In genomic region chrX:76407795-76408194, GRCh38 we compare ENCODE assay signal across 28 cellular contexts.
"Had no signal": no experiment of that assay in that cellular context is flagged by ENCODE, and none has a peak within 500 bp of the region (broad histone marks: within the 10 kb centered on the region; RNA-seq: fewer than 3 reads in every experiment).

No MANE protein-coding gene starts in this region.

- H3K9me3 Mint-ChIP-seq: naive thymus-derived CD4-positive, alpha-beta T cell; natural killer cell; stimulated activated memory B cell treated with anti-CD40 and anti-IgM and Interleukin-4, amounts not matched to agents 10 μg/mL and 1 μg/mL and 100 μg/mL, for 72 hours; stimulated activated naive CD8-positive, alpha-beta T cell treated with anti-CD3 and anti-CD28 coated beads, Interleukin-15, Interleukin-2, amounts not matched to agents 100 ng/mL and 50 ng/mL, for 24 hours had no signal

- DNase-seq: naive thymus-derived CD4-positive, alpha-beta T cell; natural killer cell; occipital lobe; ovary; posterior cingulate gyrus; psoas muscle; right cardiac atrium; right lobe of liver; sigmoid colon; small intestine; stimulated activated CD4-positive, alpha-beta T cell treated with anti-CD3 and anti-CD28 coated beads, Interleukin-15, amount 100 ng/mL, for 24 hours; stimulated activated CD4-positive, alpha-beta T cell treated with anti-CD3 and anti-CD28 coated beads, Interleukin-2, amount 100 ng/mL, for 24 hours; stimulated activated CD4-positive, alpha-beta T cell treated with anti-CD3 and anti-CD28 coated beads, Interleukin-2, amount 100 ng/mL, for 48 hours; stimulated activated CD4-positive, alpha-beta T cell treated with anti-CD3 and anti-CD28 coated beads, Interleukin-4, amount 100 ng/mL, for 24 hours; stimulated activated naive CD4-positive, alpha-beta T cell; thyroid gland; trophoblast cell; upper lobe of left lung had no signal

- H3K4me3 ChIP-seq: neural progenitor cell, ovary, psoas muscle, right lobe of liver, sigmoid colon, thoracic aorta, thyroid gland, tibial nerve, upper lobe of left lung, vagina had no signal

- H3K4me1 Mint-ChIP-seq: naive thymus-derived CD4-positive, alpha-beta T cell; natural killer cell; nephron; neural progenitor cell; stimulated activated memory B cell treated with anti-CD40 and anti-IgM and Interleukin-4, amounts not matched to agents 10 μg/mL and 1 μg/mL and 100 μg/mL, for 72 hours had no signal

- FAIRE-seq: small intestine, urothelium cell line had no signal

- H3K27ac Mint-ChIP-seq: naive thymus-derived CD4-positive, alpha-beta T cell; natural killer cell; nephron; neural progenitor cell; progenitor cell of endocrine pancreas; stimulated activated memory B cell treated with anti-CD40 and anti-IgM and Interleukin-4, amounts not matched to agents 10 μg/mL and 1 μg/mL and 100 μg/mL, for 72 hours; stimulated activated naive CD8-positive, alpha-beta T cell treated with anti-CD3 and anti-CD28 coated beads, Interleukin-15, Interleukin-2, amounts not matched to agents 100 ng/mL and 50 ng/mL, for 24 hours had no signal

- H3K9ac ChIP-seq: neural progenitor cell, parathyroid adenoma had no signal

- H3K9me3 ChIP-seq: ovary, psoas muscle, right lobe of liver, sigmoid colon, thoracic aorta, thyroid gland, tibial nerve, upper lobe of left lung, vagina had no signal

- H2AFZ ChIP-seq: neural progenitor cell, parathyroid adenoma had no signal

- H3K4me1 ChIP-seq: neural progenitor cell, parathyroid adenoma, psoas muscle, right lobe of liver, sigmoid colon, thyroid gland, tibial nerve, upper lobe of left lung, vagina had no signal

- H3K36me3 ChIP-seq: neural progenitor cell, ovary, right lobe of liver, sigmoid colon, thoracic aorta, thyroid gland, tibial nerve, upper lobe of left lung, vagina had no signal

- H3K4me2 ChIP-seq: neural progenitor cell had no signal

- H3K36me3 Mint-ChIP-seq: naive thymus-derived CD4-positive, alpha-beta T cell; natural killer cell; neural progenitor cell; stimulated activated memory B cell treated with anti-CD40 and anti-IgM and Interleukin-4, amounts not matched to agents 10 μg/mL and 1 μg/mL and 100 μg/mL, for 72 hours had no signal

- H3K27me3 ChIP-seq: neural progenitor cell, ovary, sigmoid colon, thyroid gland, upper lobe of left lung, vagina had no signal

- H3K27ac ChIP-seq: neural progenitor cell, ovary, parathyroid adenoma, psoas muscle, right lobe of liver, sigmoid colon, thoracic aorta, thyroid gland, tibial nerve, upper lobe of left lung, vagina had no signal

- ATAC-seq: naive thymus-derived CD4-positive, alpha-beta T cell; natural killer cell; psoas muscle; right cardiac atrium; right lobe of liver; stimulated activated memory B cell treated with anti-CD40 and anti-IgM and Interleukin-4, amounts not matched to agents 10 μg/mL and 1 μg/mL and 100 μg/mL, for 72 hours had no signal

- H3K27me3 Mint-ChIP-seq: progenitor cell of endocrine pancreas; stimulated activated memory B cell treated with anti-CD40 and anti-IgM and Interleukin-4, amounts not matched to agents 10 μg/mL and 1 μg/mL and 100 μg/mL, for 72 hours had no signal

- H3K79me2 ChIP-seq: parathyroid adenoma had no signal

- H3K4me3 Mint-ChIP-seq: naive thymus-derived CD4-positive, alpha-beta T cell; natural killer cell; nephron; neural progenitor cell; stimulated activated memory B cell treated with anti-CD40 and anti-IgM and Interleukin-4, amounts not matched to agents 10 μg/mL and 1 μg/mL and 100 μg/mL, for 72 hours; stimulated activated naive CD8-positive, alpha-beta T cell treated with anti-CD3 and anti-CD28 coated beads, Interleukin-15, Interleukin-2, amounts not matched to agents 100 ng/mL and 50 ng/mL, for 24 hours had no signal
